In genomic region chr5:6220346-6221088, GRCh38 we compare ENCODE assay signal across 22 cellular contexts.
A peak's percentile ranks its signal among the peaks of the same experiment; 100 is the strongest.
DNase-seq lines count a peak whose midpoint lies in the region; ATAC-seq and TF ChIP-seq lines count a peak whose summit lies in the region.
"Had no signal": no experiment of that assay in that cellular context is flagged by ENCODE, and none has a peak within 500 bp of the region (broad histone marks: within the 10 kb centered on the region; RNA-seq: fewer than 3 reads in every experiment).

No MANE protein-coding gene starts in this region.

- 53 to 70% methylated on average over 7 to 9 of the region's 15 CpGs for WGBS in gastroesophageal sphincter (ENCODE audit: low coverage in 1 of 2), 2 donors
- 47% methylated on average over 15 of the region's 15 CpGs for WGBS in prostate gland

- H3K27ac ChIP-seq in Panc1 (ENCODE audit: low read length), result no peak overlapping the region
- H3K27ac ChIP-seq in gastroesophageal sphincter, result no peak overlapping the region
- peak overlapping the region; percentile 9 to 27 for H3K27ac ChIP-seq in prostate gland

- H3K9me3 ChIP-seq in Panc1 (ENCODE audit: control insufficient read depth, insufficient read depth, low read depth, low read length), result no peaks in the 10 kb centered on the region
- H3K9me3 ChIP-seq in gastroesophageal sphincter, result no peaks in the 10 kb centered on the region
- H3K9me3 ChIP-seq in prostate gland, result no peaks in the 10 kb centered on the region

- ATAC-seq in Panc1 (peak; percentile 42; the same call in 1 of the 2 replicates), gastroesophageal sphincter (peak; percentile 22)
- ATAC-seq: activated CD4-positive, CD25-positive, alpha-beta regulatory T cell treated with anti-CD3 and anti-CD28 coated beads, Interleukin-2, amount 50 U/mL, for 24 hours; activated CD8-positive, alpha-beta memory T cell treated with anti-CD3 and anti-CD28 coated beads, Interleukin-2, amount 10 ng/mL, durations not matched to agents 7 days and 5 days had no signal

- no peaks in the 10 kb centered on the region; the same call in 1 of the 2 replicates for H3K27me3 ChIP-seq in Panc1 (ENCODE audit: control insufficient read depth, insufficient read depth, low read length)
- H3K27me3 ChIP-seq in gastroesophageal sphincter, result no peaks in the 10 kb centered on the region
- H3K27me3 ChIP-seq in prostate gland (replicated peaks; ENCODE audit: insufficient read depth), result no peaks in the 10 kb centered on the region

- in situ Hi-C loops in Panc1 (cut with HindIII; ENCODE audit: low pct_unique_long_range_greater_than_20kb, low sequenced_read_pairs), result no loop called here

- no TSS peak for BruUV-seq in Panc1 (replicated peaks; lab: Mats Ljungman, UMichigan)

- TF ChIP-seq POLR2A in gastroesophageal sphincter (IDR thresholded peaks at IDR 0.05) (no peak), prostate gland (IDR thresholded peaks at IDR 0.05) (no peak)

- H3K4me3 ChIP-seq in Panc1 (ENCODE audit: low read depth in 2 of 2, low read length in 2 of 2) (no peak overlapping the region), gastroesophageal sphincter (no peak overlapping the region), prostate gland (no peak overlapping the region)

- DNase-seq in Daoy (ENCODE audit: low read depth) (peak; percentile 37), Panc1 (ENCODE audit: low read depth, low spot score) (no peak), prostate gland (ENCODE audit: low spot score) (no peak), RKO (ENCODE audit: low spot score) (no peak), SW 1271 (lab: John Stamatoyannopoulos, UW) (no peak), NCI-H128 (lab: John Stamatoyannopoulos, UW; ENCODE audit: unreplicated experiment) (no peak)
- DNase-seq: activated CD4-positive, alpha-beta T cell treated with anti-CD3 and anti-CD28 coated beads, Interleukin-2, amount 50 U/mL, for 4 hours; activated CD8-positive, alpha-beta memory T cell treated with anti-CD3 and anti-CD28 coated beads, Interleukin-2, amount 10 ng/mL, durations not matched to agents 7 days and 5 days; activated T-cell treated with anti-CD3 and anti-CD28 coated beads, Interleukin-2, amount 50 U/mL, for 48 hours; AML-193; CD4-positive, alpha-beta memory T cell; cerebellar nuclear complex; KG1; kidney glomerular epithelial cell; NCI-H1436; NCI-H2081; NCI-H226; NCI-H526 treated with DMSO at 0.1 percent for 48 hours; small intestine; stimulated activated naive CD4-positive, alpha-beta T cell treated with Interleukin-2 at 50 U/mL for 16 hours had no signal

- intact Hi-C loops in Panc1 (cut with micrococcal nuclease; ENCODE audit: unreplicated experiment) (no loop called here), prostate gland (cut with DNase I) (no loop called here)

- POLR2A ChIA-PET in Panc1 (lab: Charles Lee), result no interaction called here

- TF ChIP-seq CTCF in Panc1 (IDR thresholded peaks at IDR 0.05) (no peak), gastroesophageal sphincter (IDR thresholded peaks at IDR 0.05) (no peak), prostate gland (IDR thresholded peaks at IDR 0.05) (no peak)

- no peaks in the 10 kb centered on the region for H3K4me1 ChIP-seq in Panc1 (ENCODE audit: control insufficient read depth, insufficient read depth, low read length)
- H3K4me1 ChIP-seq in gastroesophageal sphincter, result no peaks in the 10 kb centered on the region
- no peaks in the 10 kb centered on the region for H3K4me1 ChIP-seq in prostate gland (replicated peaks)

- H3K36me3 ChIP-seq in Panc1 (ENCODE audit: control insufficient read depth, insufficient read depth, low read length), result no peaks in the 10 kb centered on the region
- H3K36me3 ChIP-seq in gastroesophageal sphincter, result no peaks in the 10 kb centered on the region
- H3K36me3 ChIP-seq in prostate gland, result no peaks in the 10 kb centered on the region

- TF ChIP-seq EP300 in gastroesophageal sphincter (IDR thresholded peaks at IDR 0.05), result no peak

- CTCF ChIA-PET in Panc1 (lab: Charles Lee), result no interaction called here

Comparison
In these comparisons a context has a peak if more than half of its experiments do, and no peak if none do; other contexts are left out.
1. H3K27ac ChIP-seq: peak in prostate gland (2 of 2); none in Panc1 (single experiment) and gastroesophageal sphincter (0 of 4).